ENCODE assay signal across 17 cellular contexts in genomic region chr4:80078361-80079092, GRCh38. TPM values are rescaled to one million over a fixed set of nuclear protein-coding genes. Genes with fewer than 3 reads are reported as not detected.
DNase-seq lines count a peak whose midpoint lies in the region; ATAC-seq, FAIRE-seq and TF ChIP-seq lines count a peak whose summit lies in the region.
"Had no signal": no experiment of that assay in that cellular context is flagged by ENCODE, and none has a peak within 500 bp of the region (broad histone marks: within the 10 kb centered on the region; RNA-seq: fewer than 3 reads in every experiment).

No MANE protein-coding gene starts in this region.

- peaks cover 15 to 75% (median 41%) of the 10 kb centered on the region in 10 experiments for H3K4me1 ChIP-seq in BLaER1 treated with 17β-estradiol and CSF1 and Interleukin-3, amounts not matched to agents 10 nM and 100 nM

- H3K36me3 Mint-ChIP-seq in activated T-helper 1 cell treated with anti-CD3 and anti-CD28 coated beads, Interleukin-12 subunit alpha, Interleukin-12 subunit beta, Interleukin-2, Interleukin-4 antibody, amounts not matched to agents 30 ng/mL and 10 ng/mL and 1 ng/mL, durations not matched to agents 14 hours and 24 hours and 36 hours (ENCODE audit: low read depth), result peaks cover 21% of the 10 kb centered on the region

- ATAC-seq in HG03108 (IDR thresholded peaks at IDR 0.05; ENCODE audit: unreplicated experiment) (no peak), SK-N-SH treated with all-trans-retinoic acid at 6 μM for 48 hours (no peak)

- H3K27ac Mint-ChIP-seq in activated T-helper 1 cell treated with anti-CD3 and anti-CD28 coated beads, Interleukin-12 subunit alpha, Interleukin-12 subunit beta, Interleukin-2, Interleukin-4 antibody, amounts not matched to agents 30 ng/mL and 10 ng/mL and 1 ng/mL, durations not matched to agents 14 hours and 24 hours and 36 hours, result peak overlapping the region; percentile 18
- H3K27ac Mint-ChIP-seq: CD8-positive, alpha-beta memory T cell had no signal

- intact Hi-C loops in activated T-helper 1 cell treated with anti-CD3 and anti-CD28 coated beads, Interleukin-12 subunit alpha, Interleukin-12 subunit beta, Interleukin-2, Interleukin-4 antibody, amounts not matched to agents 30 ng/mL and 10 ng/mL and 1 ng/mL, durations not matched to agents 14 hours and 24 hours and 36 hours (cut with micrococcal nuclease), result loop anchor here (10.0 kb wide), 3 partner anchors 474 to 1416 kb away; partner anchors contain the start of gene BMP2K

- peaks cover 0 to 17% (median 4%) of the 10 kb centered on the region in 11 experiments; a peak in 5 of 22 replicates for H3K9me3 ChIP-seq in BLaER1 treated with 17β-estradiol and CSF1 and Interleukin-3, amounts not matched to agents 10 nM and 100 nM (replicated peaks in 1 of 11)
- H3K9me3 ChIP-seq: BE2C, MG63, Peyer's patch had no signal

- no peaks in the 10 kb centered on the region for H3K36me3 ChIP-seq in BLaER1 treated with 17β-estradiol and CSF1 and Interleukin-3, amounts not matched to agents 10 nM and 100 nM
- H3K36me3 ChIP-seq: BE2C, MG63, Peyer's patch had no signal

- H3K9me3 Mint-ChIP-seq in activated T-helper 1 cell treated with anti-CD3 and anti-CD28 coated beads, Interleukin-12 subunit alpha, Interleukin-12 subunit beta, Interleukin-2, Interleukin-4 antibody, amounts not matched to agents 30 ng/mL and 10 ng/mL and 1 ng/mL, durations not matched to agents 14 hours and 24 hours and 36 hours, result peaks cover 16% of the 10 kb centered on the region
- H3K9me3 Mint-ChIP-seq: CD8-positive, alpha-beta memory T cell had no signal

- H3K4me3 ChIP-seq in BLaER1 treated with 17β-estradiol and CSF1 and Interleukin-3, amounts not matched to agents 10 nM and 100 nM, result no peak overlapping the region
- H3K4me3 ChIP-seq: GM23248, MG63, Peyer's patch had no signal

- H3K27me3 ChIP-seq in BLaER1 treated with 17β-estradiol and CSF1 and Interleukin-3, amounts not matched to agents 10 nM and 100 nM, result peaks cover 0 to 14% (median 0%) of the 10 kb centered on the region in 11 experiments; a peak in 1 of 22 replicates
- H3K27me3 ChIP-seq: BE2C, MG63, Peyer's patch had no signal

- H3K4me1 Mint-ChIP-seq in activated T-helper 1 cell treated with anti-CD3 and anti-CD28 coated beads, Interleukin-12 subunit alpha, Interleukin-12 subunit beta, Interleukin-2, Interleukin-4 antibody, amounts not matched to agents 30 ng/mL and 10 ng/mL and 1 ng/mL, durations not matched to agents 14 hours and 24 hours and 36 hours (ENCODE audit: low read depth), result peaks cover 74% of the 10 kb centered on the region

- H3K9ac ChIP-seq in BLaER1 treated with 17β-estradiol and CSF1 and Interleukin-3, amounts not matched to agents 10 nM and 100 nM, result no peak overlapping the region
- H3K9ac ChIP-seq: GM23248 had no signal

- DNase-seq in GM19239 (ENCODE audit: insufficient read length, low spot score), result no peak
- no peak for DNase-seq in activated T-helper 1 cell treated with anti-CD3 and anti-CD28 coated beads, Interleukin-12 subunit alpha, Interleukin-12 subunit beta, Interleukin-2, Interleukin-4 antibody, amounts not matched to agents 30 ng/mL and 10 ng/mL and 1 ng/mL, durations not matched to agents 14 hours and 24 hours and 36 hours (ENCODE audit: low spot score)
- peak; percentile 38 for DNase-seq in kidney tubule cell (ENCODE audit: low spot score)
- no peak for DNase-seq in central memory CD4-positive, alpha-beta T cell
- DNase-seq: ACHN; BE2C; CD8-positive, alpha-beta memory T cell; MG63; NCI-H1105; NCI-H187; NCI-H446; Peyer's patch; SHP77 treated with DMSO at 0.1 percent for 48 hours had no signal

- H3K4me3 Mint-ChIP-seq in activated T-helper 1 cell treated with anti-CD3 and anti-CD28 coated beads, Interleukin-12 subunit alpha, Interleukin-12 subunit beta, Interleukin-2, Interleukin-4 antibody, amounts not matched to agents 30 ng/mL and 10 ng/mL and 1 ng/mL, durations not matched to agents 14 hours and 24 hours and 36 hours, result no peak overlapping the region
- H3K4me3 Mint-ChIP-seq: CD8-positive, alpha-beta memory T cell had no signal

- peak overlapping the region in 6 of 11 experiments; percentile 6 to 66 (median 44); a peak in 7 of 22 replicates for H3K27ac ChIP-seq in BLaER1 treated with 17β-estradiol and CSF1 and Interleukin-3, amounts not matched to agents 10 nM and 100 nM
- H3K27ac ChIP-seq: GM23248, Peyer's patch had no signal

- peak overlapping the region in 9 of 11 experiments; percentile 46 to 86 (median 63); a peak in 18 of 22 replicates for H3K4me2 ChIP-seq in BLaER1 treated with 17β-estradiol and CSF1 and Interleukin-3, amounts not matched to agents 10 nM and 100 nM

- no peaks in the 10 kb centered on the region for H4K20me1 ChIP-seq in BLaER1 treated with 17β-estradiol and CSF1 and Interleukin-3, amounts not matched to agents 10 nM and 100 nM

- FAIRE-seq in GM19239 (lab: Jason Lieb, UNC), result peak; percentile 44

- no peaks in the 10 kb centered on the region for H3K27me3 Mint-ChIP-seq in activated T-helper 1 cell treated with anti-CD3 and anti-CD28 coated beads, Interleukin-12 subunit alpha, Interleukin-12 subunit beta, Interleukin-2, Interleukin-4 antibody, amounts not matched to agents 30 ng/mL and 10 ng/mL and 1 ng/mL, durations not matched to agents 14 hours and 24 hours and 36 hours (ENCODE audit: insufficient read depth)

TF ChIP-seq in SK-N-SH treated with all-trans-retinoic acid at 6 μM for 48 hours, 23 proteins besides CTCF, POLR2A, EP300 and RAD21 (continues in another document):
- TF ChIP-seq CSDC2 (CRISPR knock-in tag; IDR thresholded peaks at IDR 0.05) (no peak), ZC3H10 (CRISPR knock-in tag; IDR thresholded peaks at IDR 0.05) (no peak), ZNF565 (CRISPR knock-in tag; conservative IDR thresholded peaks at IDR 0.05; ENCODE audit: low read depth) (no peak), ZFP3 (CRISPR knock-in tag; IDR thresholded peaks at IDR 0.05) (no peak), ZFP30 (CRISPR knock-in tag; IDR thresholded peaks at IDR 0.05) (no peak), ZNF8 (CRISPR knock-in tag; IDR thresholded peaks at IDR 0.05) (no peak), PATZ1 (CRISPR knock-in tag; IDR thresholded peaks at IDR 0.05; ENCODE audit: borderline replicate concordance) (no peak), OSR1 (CRISPR knock-in tag; IDR thresholded peaks at IDR 0.05) (no peak), POU6F1 (CRISPR knock-in tag; IDR thresholded peaks at IDR 0.05; ENCODE audit: borderline replicate concordance, low read depth) (no peak), CSRNP3 (CRISPR knock-in tag; IDR thresholded peaks at IDR 0.05) (no peak), SNAI2 (CRISPR knock-in tag; IDR thresholded peaks at IDR 0.05) (no peak)

RNA-seq across cellular contexts. Expression of gene ANTXR2, which starts 5.5 kb away (rescaled TPM):
- total RNA-seq in activated T-helper 1 cell treated with anti-CD3 and anti-CD28 coated beads, Interleukin-12 subunit alpha, Interleukin-12 subunit beta, Interleukin-2, Interleukin-4 antibody, amounts not matched to agents 30 ng/mL and 10 ng/mL and 1 ng/mL, durations not matched to agents 14 hours and 24 hours and 36 hours, result 24.9 and 29.8 TPM in 2 replicates
